Comparison of ENCODE assay signal across 27 cellular contexts in the genomic region with DNA sequence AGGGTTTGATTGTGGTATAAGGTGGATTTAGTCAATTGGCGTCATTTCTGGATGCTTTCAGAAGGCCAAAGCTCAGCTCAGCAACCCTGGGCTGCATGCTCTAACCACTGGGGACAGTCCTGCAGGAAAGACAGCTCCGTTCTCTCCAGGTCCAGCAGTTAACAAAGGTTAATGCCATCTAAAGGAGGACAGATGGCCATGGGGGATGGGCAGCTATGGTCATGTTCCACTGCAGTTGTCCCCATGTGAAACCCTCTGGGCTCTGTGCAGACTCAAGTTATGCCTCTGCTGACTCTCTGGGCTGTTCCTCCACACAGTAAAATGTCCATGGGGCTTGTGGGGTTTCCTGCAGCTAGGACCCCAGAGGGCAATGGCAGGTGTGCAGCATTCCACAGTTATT.
DNase-seq lines count a peak whose midpoint lies in the region; ATAC-seq, FAIRE-seq and TF ChIP-seq lines count a peak whose summit lies in the region.
"Had no signal": no experiment of that assay in that cellular context is flagged by ENCODE, and none has a peak within 500 bp of the region (broad histone marks: within the 10 kb centered on the region; RNA-seq: fewer than 3 reads in every experiment).

No MANE protein-coding gene starts in this region.

- whole genome bisulfite sequencing in neuronal stem cell (ENCODE audit: extremely low coverage in 2 of 2, insufficient read length in 2 of 2, insufficient replicate concordance in 1 of 2), 2 donors = no CpG with 5 or more reads among the region's 2 CpGs

- peaks cover 7% of the 10 kb centered on the region for H3K4me1 Mint-ChIP-seq in glutamatergic neuron (ENCODE audit: low read depth, unreplicated experiment)
- H3K4me1 Mint-ChIP-seq: CD14-positive monocyte; CD4-positive, alpha-beta memory T cell; CD4-positive, CD25-positive, alpha-beta regulatory T cell; CD8-positive, alpha-beta memory T cell had no signal

- no peak for ATAC-seq in mucosa of descending colon
- ATAC-seq: GM12878 had no signal

- H2BK15ac ChIP-seq in neuronal stem cell (ENCODE audit: low read length) = no peak overlapping the region

- H2AFZ ChIP-seq in neuronal stem cell (ENCODE audit: low read length) = peak overlapping the region; percentile 11

- H3K9me3 Mint-ChIP-seq in glutamatergic neuron (ENCODE audit: unreplicated experiment) = no peaks in the 10 kb centered on the region

- H3K27me3 ChIP-seq in neuronal stem cell (ENCODE audit: control insufficient read depth in 3 of 3, insufficient read depth in 3 of 3, low read depth in 1 of 3, low read length in 3 of 3) = no peaks in the 10 kb centered on the region
- H3K27me3 ChIP-seq: BE2C, BLaER1 had no signal

- no peak for FAIRE-seq in H54 (lab: Jason Lieb, UNC)
- FAIRE-seq: A204.1, GM12878, GM12892 had no signal

- H3K4me3 ChIP-seq in neuronal stem cell (ENCODE audit: low read length in 2 of 2) (no peak overlapping the region), mucosa of descending colon (no peak overlapping the region)
- H3K4me3 ChIP-seq: BLaER1, GM12878 had no signal

- no peak overlapping the region for H2BK12ac ChIP-seq in neuronal stem cell (ENCODE audit: low read length)

- no peak overlapping the region for H4K91ac ChIP-seq in neuronal stem cell (ENCODE audit: low read depth, low read length, poor library complexity)

- H3K4me2 ChIP-seq in neuronal stem cell (ENCODE audit: insufficient read depth, low read length, poor library complexity, severe bottlenecking) = no peak overlapping the region
- H3K4me2 ChIP-seq: BLaER1 had no signal

- H3K36me3 Mint-ChIP-seq in glutamatergic neuron (ENCODE audit: unreplicated experiment) = peaks cover 12% of the 10 kb centered on the region
- H3K36me3 Mint-ChIP-seq: CD14-positive monocyte; CD4-positive, alpha-beta memory T cell; CD4-positive, CD25-positive, alpha-beta regulatory T cell; CD8-positive, alpha-beta memory T cell had no signal

- H3K4me1 ChIP-seq in neuronal stem cell (ENCODE audit: control insufficient read depth in 2 of 2, insufficient read depth in 1 of 2, low read depth in 1 of 2, low read length in 2 of 2) = no peaks in the 10 kb centered on the region
- no peaks in the 10 kb centered on the region for H3K4me1 ChIP-seq in mucosa of descending colon (ENCODE audit: low read depth)
- H3K4me1 ChIP-seq: BE2C, BLaER1 had no signal

- H2AK5ac ChIP-seq in neuronal stem cell (ENCODE audit: low read depth, low read length) = no peak overlapping the region

- H3K4ac ChIP-seq in neuronal stem cell (ENCODE audit: low read length) = no peak overlapping the region

- H4K8ac ChIP-seq in neuronal stem cell (ENCODE audit: low read depth, low read length) = no peak overlapping the region

- H2BK120ac ChIP-seq in neuronal stem cell (ENCODE audit: low read depth, low read length) = no peak overlapping the region

- no peak for TF ChIP-seq POLR2A in H54 (IDR thresholded peaks at IDR 0.05; ENCODE audit: low read depth, low read length)

- TF ChIP-seq CTCF in glutamatergic neuron (IDR thresholded peaks at IDR 0.05; ENCODE audit: partially characterized antibody, unreplicated experiment) (no peak), mucosa of descending colon (IDR thresholded peaks at IDR 0.05) (no peak), GM13977 (IDR thresholded peaks at IDR 0.05; ENCODE audit: extremely low read depth, insufficient read depth, missing control alignments) (no peak)

- H3K27ac ChIP-seq in neuronal stem cell (replicated peaks; ENCODE audit: low read length) = no peak overlapping the region
- H3K27ac ChIP-seq: BLaER1 had no signal

- H3K36me3 ChIP-seq in neuronal stem cell (replicated peaks in 1 of 2; ENCODE audit: control insufficient read depth in 2 of 2, insufficient read depth in 2 of 2, low read length in 2 of 2) (no peaks in the 10 kb centered on the region), mucosa of descending colon (ENCODE audit: low read depth) (no peaks in the 10 kb centered on the region)
- H3K36me3 ChIP-seq: BE2C, BLaER1 had no signal

- H3K27me3 Mint-ChIP-seq in glutamatergic neuron (ENCODE audit: unreplicated experiment) = no peaks in the 10 kb centered on the region
- H3K27me3 Mint-ChIP-seq: CD4-positive, alpha-beta memory T cell; CD4-positive, CD25-positive, alpha-beta regulatory T cell; CD8-positive, alpha-beta memory T cell had no signal

- peak overlapping the region; percentile 67 for H3K27ac Mint-ChIP-seq in glutamatergic neuron (ENCODE audit: unreplicated experiment)
- H3K27ac Mint-ChIP-seq: CD14-positive monocyte; CD4-positive, alpha-beta memory T cell; CD4-positive, CD25-positive, alpha-beta regulatory T cell; CD8-positive, alpha-beta memory T cell had no signal

- peaks cover 2% of the 10 kb centered on the region for H3K79me1 ChIP-seq in neuronal stem cell (ENCODE audit: low read depth, low read length)

- H3K23ac ChIP-seq in neuronal stem cell (ENCODE audit: low read depth, low read length, poor library complexity) = no peak overlapping the region

- DNase-seq in NCI-H82 (lab: John Stamatoyannopoulos, UW) (peak; percentile 8), NCI-H82 treated with DMSO at 0.1 percent for 48 hours (lab: John Stamatoyannopoulos, UW; ENCODE audit: unreplicated experiment) (no peak), UCSD-AML1 (lab: John Stamatoyannopoulos, UW; ENCODE audit: unreplicated experiment) (peak; percentile 4), glutamatergic neuron (peak; percentile 51), neuronal stem cell (ENCODE audit: low spot score) (no peak), mucosa of descending colon (no peak), H54 (ENCODE audit: insufficient read length, low spot score) (no peak), GM13977 (ENCODE audit: low spot score) (no peak)
- DNase-seq: 8988T; ACHN; BE2C; C1 segment of cervical spinal cord; CD4-positive, alpha-beta memory T cell; CD4-positive, CD25-positive, alpha-beta regulatory T cell; CD8-positive, alpha-beta memory T cell; COR-L47; DMS153; DMS53; DMS79; DND-41; EL; GDM1 had no signal

- peak overlapping the region; percentile 11 for H3K18ac ChIP-seq in neuronal stem cell (ENCODE audit: low read length)

- in situ Hi-C loops in GM13977 (cut with MboI; ENCODE audit: low pct_unique_long_range_greater_than_20kb, low sequenced_read_pairs, unreplicated experiment) = no loop called here

- H3K9ac ChIP-seq in neuronal stem cell (ENCODE audit: low read depth, low read length, poor library complexity) = no peak overlapping the region
- H3K9ac ChIP-seq: BLaER1 had no signal

- peaks cover 0 to 4% of the 10 kb centered on the region in 2 donors for H3K9me3 ChIP-seq in neuronal stem cell (replicated peaks in 1 of 2; ENCODE audit: control insufficient read depth in 2 of 2, insufficient read depth in 1 of 2, low read depth in 1 of 2, low read length in 2 of 2)
- peaks cover 22% of the 10 kb centered on the region for H3K9me3 ChIP-seq in mucosa of descending colon
- H3K9me3 ChIP-seq: BLaER1 had no signal

- H3K14ac ChIP-seq in neuronal stem cell (ENCODE audit: low read length) = no peak overlapping the region

- peak overlapping the region; percentile 19 for H2BK5ac ChIP-seq in neuronal stem cell (ENCODE audit: low read length)

- intact Hi-C loops in mucosa of descending colon (cut with DNase I, micrococcal nuclease) = no loop called here

- H3K4me3 Mint-ChIP-seq in glutamatergic neuron (ENCODE audit: unreplicated experiment) = no peak overlapping the region
- H3K4me3 Mint-ChIP-seq: CD14-positive monocyte; CD4-positive, alpha-beta memory T cell; CD4-positive, CD25-positive, alpha-beta regulatory T cell; CD8-positive, alpha-beta memory T cell had no signal

Comparison
In these comparisons a context has a peak if more than half of its experiments do, and no peak if none do; other contexts are left out.
1. DNase-seq: peak in NCI-H82 (single experiment), UCSD-AML1 (single experiment) and glutamatergic neuron (single experiment); none in NCI-H82 treated with DMSO at 0.1 percent for 48 hours (single experiment), neuronal stem cell (single experiment), mucosa of descending colon (0 of 3), H54 (single experiment) and GM13977 (single experiment).